Comparison of ENCODE assay signal across 15 cellular contexts in the genomic region with DNA sequence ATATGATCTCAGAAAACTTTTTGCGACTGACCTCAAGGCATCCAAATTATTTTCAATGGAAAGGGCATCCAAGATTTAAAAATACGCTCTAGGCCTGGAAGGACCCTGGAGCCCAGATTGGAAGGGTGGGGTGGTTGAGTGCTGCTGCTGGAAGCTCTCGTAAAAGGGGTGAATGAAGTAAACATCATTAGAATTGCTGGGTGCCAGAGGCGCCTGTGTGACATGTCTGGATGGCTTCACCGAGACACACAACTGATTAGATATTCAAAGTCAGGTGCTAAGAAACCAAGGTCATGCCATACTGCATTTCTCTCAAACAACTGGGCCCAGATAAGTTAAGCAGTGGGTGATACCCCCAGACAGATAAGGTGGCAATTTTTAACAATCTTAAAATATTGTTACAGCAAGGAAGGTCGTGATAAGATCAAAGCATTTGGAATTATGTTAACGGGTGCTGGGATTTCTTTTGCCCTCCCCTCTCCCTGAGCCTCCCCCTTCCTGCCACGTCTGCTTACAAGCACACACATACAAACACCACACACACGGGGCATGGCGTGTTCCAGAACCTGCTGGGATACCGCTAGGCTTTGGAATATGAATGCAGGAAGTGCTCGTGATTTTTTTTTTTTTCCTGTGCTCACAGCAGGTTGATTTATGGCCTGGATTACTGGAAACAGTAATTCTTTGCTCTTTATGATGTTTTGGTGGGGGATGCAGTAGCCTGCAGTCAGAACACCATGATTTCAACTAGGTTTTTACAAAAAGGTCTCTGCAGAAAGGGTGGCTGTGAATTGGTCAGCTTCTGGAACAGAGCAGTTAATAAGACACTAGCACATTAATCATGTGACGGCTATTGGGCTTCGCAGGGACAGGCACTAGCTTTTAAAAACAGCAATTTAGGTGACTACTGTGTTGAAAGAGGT.
DNase-seq lines count a peak whose midpoint lies in the region; ATAC-seq, FAIRE-seq and TF ChIP-seq lines count a peak whose summit lies in the region.
"Had no signal": no experiment of that assay in that cellular context is flagged by ENCODE, and none has a peak within 500 bp of the region (broad histone marks: within the 10 kb centered on the region; RNA-seq: fewer than 3 reads in every experiment).

No MANE protein-coding gene starts in this region.

- H3K4me1 Mint-ChIP-seq in astrocyte (ENCODE audit: low read depth, unreplicated experiment) (peaks cover 4% of the 10 kb centered on the region), H9 (peaks cover 0 to 2% of the 10 kb centered on the region in 2 experiments; a peak in 1 of 4 replicates)

- H3K27ac Mint-ChIP-seq in astrocyte (ENCODE audit: unreplicated experiment) (no peak overlapping the region), H9 (no peak overlapping the region)
- H3K27ac Mint-ChIP-seq: stimulated activated naive CD8-positive, alpha-beta T cell treated with anti-CD3 and anti-CD28 coated beads, Interleukin-15, Interleukin-2, amounts not matched to agents 100 ng/mL and 50 ng/mL, for 24 hours had no signal

- no peak overlapping the region for H4K5ac ChIP-seq in H9 (ENCODE audit: insufficient read length, low read depth, low read length)

- H3K27me3 ChIP-seq in astrocyte (ENCODE audit: insufficient read depth, low read length) (no peaks in the 10 kb centered on the region), H9 (ENCODE audit: insufficient read depth, low read length) (no peaks in the 10 kb centered on the region)
- H3K27me3 ChIP-seq: left lung had no signal

- H3K79me2 ChIP-seq in astrocyte (ENCODE audit: insufficient read depth, low read length) (no peaks in the 10 kb centered on the region), H9 (ENCODE audit: insufficient read depth, low read length) (no peaks in the 10 kb centered on the region)

- H3K36me3 Mint-ChIP-seq in astrocyte (ENCODE audit: low read depth, unreplicated experiment): no peaks in the 10 kb centered on the region
- H3K36me3 Mint-ChIP-seq in H9 (ENCODE audit: insufficient read depth in 1 of 3, low read depth in 3 of 3): no peaks in the 10 kb centered on the region

- H2BK15ac ChIP-seq in H9 (ENCODE audit: low read depth, low read length): no peak overlapping the region

- no peak overlapping the region for H3K56ac ChIP-seq in H9 (ENCODE audit: insufficient read length, low read depth, low read length)

- FAIRE-seq in HTR-8/SVneo (lab: Jason Lieb, UNC) (no peak), astrocyte (lab: Jason Lieb, UNC) (no peak)

- H3K9me3 ChIP-seq in astrocyte (ENCODE audit: insufficient read depth, low read depth, low read length) (no peaks in the 10 kb centered on the region), H9 (ENCODE audit: control insufficient read depth, low read depth, low read length) (no peaks in the 10 kb centered on the region)
- H3K9me3 ChIP-seq: left lung had no signal

- H3K27ac ChIP-seq in astrocyte (ENCODE audit: low read depth, low read length) (no peak overlapping the region), H9 (ENCODE audit: insufficient read length, low read depth, low read length) (no peak overlapping the region)
- H3K27ac ChIP-seq: left lung, VCaP had no signal

- no peak overlapping the region for H3K4me3 Mint-ChIP-seq in astrocyte (ENCODE audit: unreplicated experiment)
- H3K4me3 Mint-ChIP-seq in H9: no peak overlapping the region
- H3K4me3 Mint-ChIP-seq: stimulated activated naive CD8-positive, alpha-beta T cell treated with anti-CD3 and anti-CD28 coated beads, Interleukin-15, Interleukin-2, amounts not matched to agents 100 ng/mL and 50 ng/mL, for 24 hours had no signal

- H2BK120ac ChIP-seq in H9 (ENCODE audit: low read depth, low read length, poor library complexity, severe bottlenecking): no peak overlapping the region

- H4K91ac ChIP-seq in H9 (ENCODE audit: insufficient read length, low read depth, low read length): no peak overlapping the region

- no peak overlapping the region for H2BK12ac ChIP-seq in H9 (ENCODE audit: insufficient read length, low read depth, low read length)

- H3K4ac ChIP-seq in H9 (ENCODE audit: low read depth, low read length): no peak overlapping the region

- H3K36me3 ChIP-seq in astrocyte (ENCODE audit: insufficient read depth, low read length): no peaks in the 10 kb centered on the region
- H3K36me3 ChIP-seq: left lung had no signal

- TF ChIP-seq CTCF in astrocyte (IDR thresholded peaks at IDR 0.05; ENCODE audit: insufficient read depth, low read depth, low read length) (no peak), H9 (conservative IDR thresholded peaks at IDR 0.05) (no peak)

- no peak overlapping the region for H3T11ph ChIP-seq in H9 (ENCODE audit: low read length)

- ATAC-seq in left ventricle myocardium superior (peak; percentile 63), GM21576 (IDR thresholded peaks at IDR 0.05; ENCODE audit: unreplicated experiment) (no peak)
- ATAC-seq: left lung had no signal

- no peaks in the 10 kb centered on the region for H3K23me2 ChIP-seq in H9 (ENCODE audit: insufficient read length, low read depth, low read length, poor library complexity, severe bottlenecking)

- no peak overlapping the region for H2BK20ac ChIP-seq in H9 (ENCODE audit: low read depth, low read length, poor library complexity, severe bottlenecking)

- H4K20me1 ChIP-seq in astrocyte (ENCODE audit: insufficient read depth, low read length): no peaks in the 10 kb centered on the region
- H4K20me1 ChIP-seq in H9 (ENCODE audit: control insufficient read depth, insufficient read depth, insufficient read length): no peaks in the 10 kb centered on the region

- WGBS in H9 (ENCODE audit: extremely low coverage, insufficient read length, low lambda C conversion rate): no CpG with 5 or more reads among the region's 14 CpGs

- H3K14ac ChIP-seq in H9 (ENCODE audit: insufficient read depth, low read length): no peak overlapping the region

- no peak overlapping the region for H3K18ac ChIP-seq in H9 (ENCODE audit: insufficient read length, low read depth, low read length)

- no peak overlapping the region for H3K4me2 ChIP-seq in astrocyte (ENCODE audit: low read length)
- no peak overlapping the region for H3K4me2 ChIP-seq in H9 (ENCODE audit: insufficient read depth, insufficient read length, low read length)

- no peak overlapping the region for H3K4me3 ChIP-seq in astrocyte (ENCODE audit: insufficient read depth, low read depth, low read length)
- H3K4me3 ChIP-seq: left lung had no signal

- no peaks in the 10 kb centered on the region for H3K79me1 ChIP-seq in H9 (ENCODE audit: insufficient read depth, low read depth, low read length, poor library complexity, severe bottlenecking)

- H3K27me3 Mint-ChIP-seq in astrocyte (ENCODE audit: low read depth, unreplicated experiment) (no peaks in the 10 kb centered on the region), H9 (ENCODE audit: low read depth) (no peaks in the 10 kb centered on the region)

- H2AFZ ChIP-seq in astrocyte (ENCODE audit: low read depth, low read length) (no peak overlapping the region), H9 (ENCODE audit: low read length) (no peak overlapping the region)

- intact Hi-C loops in left ventricle myocardium superior (cut with micrococcal nuclease): no loop called here

- no peak overlapping the region for H3K9ac ChIP-seq in astrocyte (ENCODE audit: low read length)
- no peak overlapping the region for H3K9ac ChIP-seq in H9 (ENCODE audit: extremely low read depth, insufficient read length, low read length)

- no peak overlapping the region for H4K8ac ChIP-seq in H9 (replicated peaks; ENCODE audit: insufficient read length, low read depth, low read length)

- H2AK5ac ChIP-seq in H9 (ENCODE audit: insufficient read length, low read length): no peak overlapping the region

- H3K9me3 Mint-ChIP-seq in astrocyte (ENCODE audit: unreplicated experiment) (peaks cover 3% of the 10 kb centered on the region), H9 (no peaks in the 10 kb centered on the region)
- H3K9me3 Mint-ChIP-seq: stimulated activated naive CD8-positive, alpha-beta T cell treated with anti-CD3 and anti-CD28 coated beads, Interleukin-15, Interleukin-2, amounts not matched to agents 100 ng/mL and 50 ng/mL, for 24 hours had no signal

- DNase-seq in HTR-8/SVneo (ENCODE audit: insufficient read length, low spot score): peak; percentile 51
- DNase-seq in astrocyte (ENCODE audit: low read depth): peak; percentile 65
- peak; percentile 65 for DNase-seq in left ventricle myocardium superior
- DNase-seq in retina: peak; percentile 27
- DNase-seq in cerebellar nuclear complex (lab: John Stamatoyannopoulos, UW): no peak
- DNase-seq in stimulated activated CD4-positive, alpha-beta T cell treated with anti-CD3 and anti-CD28 coated beads, Interleukin-2, amount 100 ng/mL, for 48 hours: no peak
- DNase-seq in H9: no peak
- DNase-seq: activated CD8-positive, alpha-beta memory T cell treated with anti-CD3 and anti-CD28 coated beads, Interleukin-2, amount 50 U/mL, for 4 hours; left lung; NCI-H1105 treated with DMSO at 0.1 percent for 48 hours; NCI-H82; stimulated activated CD4-positive, alpha-beta T cell treated with anti-CD3 and anti-CD28 coated beads, Interleukin-4, amount 100 ng/mL, for 4 hours had no signal

- no peak overlapping the region for H3K23ac ChIP-seq in H9 (ENCODE audit: insufficient read length, low read depth, low read length)

- no peak overlapping the region for H2BK5ac ChIP-seq in H9 (ENCODE audit: insufficient read length, low read length)

- H3K4me1 ChIP-seq in astrocyte (ENCODE audit: insufficient read depth, low read length) (no peaks in the 10 kb centered on the region), H9 (ENCODE audit: insufficient read depth, low read length) (no peaks in the 10 kb centered on the region)
- H3K4me1 ChIP-seq: left lung had no signal

Comparison
In these comparisons a context has a peak if more than half of its experiments do, and no peak if none do; other contexts are left out.
1. DNase-seq: peak in HTR-8/SVneo (single experiment), astrocyte (single experiment), left ventricle myocardium superior (single experiment) and retina (single experiment); none in cerebellar nuclear complex (0 of 2), stimulated activated CD4-positive, alpha-beta T cell treated with anti-CD3 and anti-CD28 coated beads, Interleukin-2, amount 100 ng/mL, for 48 hours (0 of 2) and H9 (single experiment).